In genomic region chr2:237820421-237820820, GRCh38 we compare ENCODE assay signal across 27 cellular contexts.
"Had no signal": no experiment of that assay in that cellular context is flagged by ENCODE, and none has a peak within 500 bp of the region (broad histone marks: within the 10 kb centered on the region; RNA-seq: fewer than 3 reads in every experiment).

No MANE protein-coding gene starts in this region.

- H3K27me3 ChIP-seq: neutrophil, ovary, right lobe of liver, sigmoid colon, stomach, thyroid gland, tibial nerve, upper lobe of left lung, vagina had no signal

- DNase-seq: nephron progenitor cell; nucleus accumbens; ovary; posterior cingulate gyrus; psoas muscle; right cardiac atrium; right lobe of liver; sigmoid colon; small intestine; stimulated activated CD4-positive, alpha-beta T cell treated with anti-CD3 and anti-CD28 coated beads, Interleukin-15, amount 100 ng/mL, for 24 hours; stimulated activated CD4-positive, alpha-beta T cell treated with anti-CD3 and anti-CD28 coated beads, Interleukin-2, amount 100 ng/mL, for 24 hours; stimulated activated CD4-positive, alpha-beta T cell treated with anti-CD3 and anti-CD28 coated beads, Interleukin-2, amount 100 ng/mL, for 48 hours; stimulated activated CD4-positive, alpha-beta T cell treated with anti-CD3 and anti-CD28 coated beads, Interleukin-4, amount 100 ng/mL, for 24 hours; stimulated activated naive B cell treated with anti-CD40 and anti-IgM and Interleukin-4, amounts not matched to agents 10 μg/mL and 1 μg/mL and 100 μg/mL, for 72 hours; stimulated activated naive CD4-positive, alpha-beta T cell treated with Interleukin-2 at 50 U/mL for 16 hours; stomach; thyroid gland; trophoblast cell; upper lobe of left lung had no signal

- H3K36me3 ChIP-seq: neutrophil, ovary, right lobe of liver, sigmoid colon, stomach, thoracic aorta, thyroid gland, tibial nerve, upper lobe of left lung, vagina had no signal

- H3K9ac ChIP-seq: parathyroid adenoma had no signal

- ATAC-seq: natural killer cell treated with Interleukin-12 subunit alpha and Interleukin-12 subunit beta and Interleukin-15 and Interleukin-18, amount 100 ng/mL, for 72 hours; psoas muscle; right cardiac atrium; right lobe of liver; stimulated activated effector memory CD8-positive, alpha-beta T cell treated with anti-CD3 and anti-CD28 coated beads, Interleukin-12 subunit alpha, Interleukin-12 subunit beta, amount 100 ng/mL, for 72 hours; stimulated activated naive B cell treated with anti-CD40 and anti-IgM and Interleukin-4, amounts not matched to agents 10 μg/mL and 1 μg/mL and 100 μg/mL, for 72 hours had no signal

- H3K4me3 ChIP-seq: ovary, psoas muscle, right lobe of liver, sigmoid colon, stomach, thoracic aorta, thyroid gland, tibial nerve, upper lobe of left lung, vagina had no signal

- H3K4me1 ChIP-seq: psoas muscle, sigmoid colon, stomach, thyroid gland, tibial nerve, upper lobe of left lung, vagina had no signal

- H3K9me3 ChIP-seq: neutrophil, ovary, psoas muscle, right lobe of liver, sigmoid colon, stomach, thoracic aorta, thyroid gland, tibial nerve, upper lobe of left lung, vagina had no signal

- H3K27ac ChIP-seq: neutrophil, ovary, parathyroid adenoma, psoas muscle, right lobe of liver, sigmoid colon, stomach, thoracic aorta, thyroid gland, tibial nerve, upper lobe of left lung, vagina had no signal

- FAIRE-seq: urothelium cell line had no signal

- H3K79me2 ChIP-seq: parathyroid adenoma had no signal

- H2AFZ ChIP-seq: parathyroid adenoma had no signal
